8 cellular contexts compared by ENCODE assay signal in genomic region chr1:23958810-23959460, GRCh38. TPM values are rescaled to one million over a fixed set of nuclear protein-coding genes. Genes with fewer than 3 reads are reported as not detected.
DNase-seq lines count a peak whose midpoint lies in the region; ATAC-seq and TF ChIP-seq lines count a peak whose summit lies in the region.

No MANE protein-coding gene starts in this region.

- peaks cover 24% of the 10 kb centered on the region for H3K79me2 ChIP-seq in PC-3 (ENCODE audit: low read length)

- H3K36me3 ChIP-seq in PC-3 (ENCODE audit: low read depth, low read length) (peaks cover 17% of the 10 kb centered on the region), esophagus squamous epithelium (peaks cover 0 to 24% (median 0%) of the 10 kb centered on the region in 3 donors)

- H3K9me3 Mint-ChIP-seq in activated T-cell treated with anti-CD3 and anti-CD28 coated beads, Interleukin-2, amount 50 U/mL, for 24 hours: no peaks in the 10 kb centered on the region
- no peaks in the 10 kb centered on the region for H3K9me3 Mint-ChIP-seq in naive B cell
- H3K9me3 Mint-ChIP-seq in stimulated activated naive B cell treated with anti-CD40 and anti-IgM and Interleukin-4, amounts not matched to agents 10 μg/mL and 1 μg/mL and 100 μg/mL, for 72 hours: no peaks in the 10 kb centered on the region

- intact Hi-C loops in PC-3 (cut with micrococcal nuclease): loop anchor here (5.0 kb wide), 1 partner anchor 37 kb away; no protein-coding TSS in a partner anchor
- intact Hi-C loops in esophagus squamous epithelium (cut with DNase I): no loop called here

- H3K27ac ChIP-seq in PC-3 (ENCODE audit: low read length) (peak overlapping the region; percentile 97), esophagus squamous epithelium (peak overlapping the region; percentile 99 to 100 (median 100))

- peaks cover 15% of the 10 kb centered on the region for H3F3A ChIP-seq in PC-3 (ENCODE audit: low read length, unreplicated experiment)

- no peaks in the 10 kb centered on the region for H3K9me3 ChIP-seq in PC-3 (ENCODE audit: low read length)
- H3K9me3 ChIP-seq in esophagus squamous epithelium: no peaks in the 10 kb centered on the region

- H3K4me1 ChIP-seq in PC-3 (ENCODE audit: insufficient read depth, low read length) (peaks cover 41% of the 10 kb centered on the region), esophagus squamous epithelium (peaks cover 3 to 69% (median 26%) of the 10 kb centered on the region in 3 donors)

- peaks cover 71% of the 10 kb centered on the region for H3K4me1 Mint-ChIP-seq in activated T-cell treated with anti-CD3 and anti-CD28 coated beads, Interleukin-2, amount 50 U/mL, for 24 hours (ENCODE audit: low read depth)
- peaks cover 33 to 69% (median 53%) of the 10 kb centered on the region in 3 donors for H3K4me1 Mint-ChIP-seq in naive B cell
- H3K4me1 Mint-ChIP-seq in stimulated activated naive B cell treated with anti-CD40 and anti-IgM and Interleukin-4, amounts not matched to agents 10 μg/mL and 1 μg/mL and 100 μg/mL, for 72 hours: peaks cover 24 to 57% of the 10 kb centered on the region in 2 donors

- H3K27me3 Mint-ChIP-seq in activated T-cell treated with anti-CD3 and anti-CD28 coated beads, Interleukin-2, amount 50 U/mL, for 24 hours: no peaks in the 10 kb centered on the region
- H3K27me3 Mint-ChIP-seq in naive B cell: no peaks in the 10 kb centered on the region
- no peaks in the 10 kb centered on the region for H3K27me3 Mint-ChIP-seq in stimulated activated naive B cell treated with anti-CD40 and anti-IgM and Interleukin-4, amounts not matched to agents 10 μg/mL and 1 μg/mL and 100 μg/mL, for 72 hours

- CTCF ChIA-PET in PC-3 (lab: Charles Lee): interaction anchor here (0.5 kb wide), 1 partner anchor 21 kb away, joined by 3 read pairs; the partner anchor contains the start of gene SRSF10

- H3K4me3 Mint-ChIP-seq in activated T-cell treated with anti-CD3 and anti-CD28 coated beads, Interleukin-2, amount 50 U/mL, for 24 hours: peak overlapping the region; percentile 99
- peak overlapping the region; percentile 94 to 100 (median 100) for H3K4me3 Mint-ChIP-seq in naive B cell
- peak overlapping the region; percentile 99 to 100 for H3K4me3 Mint-ChIP-seq in stimulated activated naive B cell treated with anti-CD40 and anti-IgM and Interleukin-4, amounts not matched to agents 10 μg/mL and 1 μg/mL and 100 μg/mL, for 72 hours

- DNase-seq in DMS79 (lab: John Stamatoyannopoulos, UW): peak; percentile 96
- DNase-seq in Jurkat, Clone E6-1 (ENCODE audit: low read depth, low spot score): peak; percentile 98
- DNase-seq in PC-3: peak; percentile 83
- DNase-seq in activated T-cell treated with anti-CD3 and anti-CD28 coated beads, Interleukin-2, amount 50 U/mL, for 24 hours: peak; percentile 90
- DNase-seq in esophagus squamous epithelium (lab: John Stamatoyannopoulos, UW): peak; percentile 73
- peak; percentile 96 for DNase-seq in naive B cell
- DNase-seq in stimulated activated naive B cell treated with anti-CD40 and anti-IgM and Interleukin-4, amounts not matched to agents 10 μg/mL and 1 μg/mL and 100 μg/mL, for 72 hours: peak; percentile 96

- no peaks in the 10 kb centered on the region for H3K9me2 ChIP-seq in PC-3 (replicated peaks; ENCODE audit: low read length)

- H4K20me1 ChIP-seq in PC-3 (ENCODE audit: low read length): peaks cover 13% of the 10 kb centered on the region

- 1 to 4% methylated on average over 8 to 21 of the region's 30 CpGs for WGBS in esophagus squamous epithelium, 2 donors

- peaks cover 42% of the 10 kb centered on the region for H3K36me3 Mint-ChIP-seq in activated T-cell treated with anti-CD3 and anti-CD28 coated beads, Interleukin-2, amount 50 U/mL, for 24 hours (ENCODE audit: low read depth)
- peaks cover 7 to 10% of the 10 kb centered on the region in 2 donors for H3K36me3 Mint-ChIP-seq in naive B cell
- H3K36me3 Mint-ChIP-seq in stimulated activated naive B cell treated with anti-CD40 and anti-IgM and Interleukin-4, amounts not matched to agents 10 μg/mL and 1 μg/mL and 100 μg/mL, for 72 hours: peaks cover 17 to 18% of the 10 kb centered on the region in 2 donors

- H3K4me3 ChIP-seq in Jurkat, Clone E6-1 (ENCODE audit: low read length): peak overlapping the region; percentile 76
- H3K4me3 ChIP-seq in PC-3 (ENCODE audit: low read length): peak overlapping the region; percentile 94
- H3K4me3 ChIP-seq in esophagus squamous epithelium: peak overlapping the region; percentile 71 to 99 (median 87)

- peak overlapping the region; percentile 95 for H3K4me2 ChIP-seq in PC-3 (ENCODE audit: low read length)

- POLR2A ChIA-PET in PC-3 (lab: Charles Lee; ENCODE audit: unreplicated experiment): interaction anchor here (0.6 kb wide), 4 partner anchors 9 to 191 kb away, joined by 3 to 8 read pairs (median 4); no protein-coding TSS in a partner anchor

- H3K27ac Mint-ChIP-seq in activated T-cell treated with anti-CD3 and anti-CD28 coated beads, Interleukin-2, amount 50 U/mL, for 24 hours: peak overlapping the region; percentile 100
- H3K27ac Mint-ChIP-seq in naive B cell: peak overlapping the region; percentile 97 to 100 (median 100)
- peak overlapping the region; percentile 100 for H3K27ac Mint-ChIP-seq in stimulated activated naive B cell treated with anti-CD40 and anti-IgM and Interleukin-4, amounts not matched to agents 10 μg/mL and 1 μg/mL and 100 μg/mL, for 72 hours

- H2AFZ ChIP-seq in PC-3 (ENCODE audit: low read length): peak overlapping the region; percentile 84

- peak overlapping the region; percentile 94 for H3K9ac ChIP-seq in PC-3 (ENCODE audit: low read length)

- peak in 1 of 4 donors; percentile 17 for TF ChIP-seq POLR2A in esophagus squamous epithelium (IDR thresholded peaks at IDR 0.05)

- TF ChIP-seq CTCF in PC-3 (conservative IDR thresholded peaks at IDR 0.05; ENCODE audit: low read depth, low read length): peak; percentile 43; the same call in 1 of the 2 replicates
- TF ChIP-seq CTCF in esophagus squamous epithelium (IDR thresholded peaks at IDR 0.05): peak in 4 of 6 experiments; percentile 26 to 47 (median 31)

- BruUV-seq in PC-3 (replicated peaks; lab: Mats Ljungman, UMichigan): TSS peak; percentile 56

- peak; percentile 46 for ATAC-seq in GM21717 (IDR thresholded peaks at IDR 0.05; ENCODE audit: unreplicated experiment)
- ATAC-seq in PC-3: peak; percentile 63
- peak; percentile 76 to 77 for ATAC-seq in naive B cell (ENCODE audit: low read depth in 2 of 2)
- peak; percentile 84 to 86 for ATAC-seq in stimulated activated naive B cell treated with anti-CD40 and anti-IgM and Interleukin-4, amounts not matched to agents 10 μg/mL and 1 μg/mL and 100 μg/mL, for 72 hours (replicated peaks)

- no peaks in the 10 kb centered on the region for H3K27me3 ChIP-seq in PC-3 (ENCODE audit: low read length)
- H3K27me3 ChIP-seq in esophagus squamous epithelium: no peaks in the 10 kb centered on the region

RNA-seq across cellular contexts. Expression of gene PNRC2, which starts 0.7 kb away (rescaled TPM):
- 236 TPM for polyA plus RNA-seq in Jurkat, Clone E6-1 (2012; ENCODE audit: insufficient read depth, insufficient read length)
- 36.3 and 45.6 TPM in 2 replicates for total RNA-seq in PC-3 (2014; rRNA removed)
- 100 to 1,000 TPM in 1 of 4 donors, 10 to 100 TPM in 3; 42.6 to 123 (median 88.7) TPM for total RNA-seq in esophagus squamous epithelium
- 100 to 1,000 TPM; 152 to 189 (median 174) TPM for polyA plus RNA-seq in naive B cell (ENCODE audit: low read depth in 6 of 6)

RNA-seq across cellular contexts. Expression of gene SRSF10, which starts 21.2 kb away (rescaled TPM):
- polyA plus RNA-seq in Jurkat, Clone E6-1 (2012; ENCODE audit: insufficient read depth, insufficient read length): 197 TPM
- total RNA-seq in PC-3 (2014; rRNA removed) (109 and 121 TPM in 2 replicates), esophagus squamous epithelium (10 to 100 TPM; 45.1 to 96.1 (median 67.1) TPM)
- 100 to 1,000 TPM; 105 to 167 (median 146) TPM for polyA plus RNA-seq in naive B cell (ENCODE audit: low read depth in 6 of 6)

RNA-seq across cellular contexts. Expression of gene CNR2, which starts 45.8 kb away (rescaled TPM):
- polyA plus RNA-seq in Jurkat, Clone E6-1 (2012; ENCODE audit: insufficient read depth, insufficient read length): 5.9 TPM
- total RNA-seq in PC-3 (2014; rRNA removed) (not detected in 2 replicates), esophagus squamous epithelium (under 1 TPM in 1 of 4 donors, not detected in 3; under 0.01 TPM)
- 10 to 100 TPM; 28.7 to 66.0 (median 47.1) TPM for polyA plus RNA-seq in naive B cell (ENCODE audit: low read depth in 6 of 6)

Comparison
In these comparisons a context has a peak if more than half of its experiments do, and no peak if none do; other contexts are left out.
1. Peak in every context shown above with its lines: DNase-seq, ATAC-seq, H3K4me3 ChIP-seq and H3K27ac ChIP-seq.